ENCODE assay signal across 8 cellular contexts in genomic region chr5:74640450-74641013, GRCh38. TPM values are rescaled to one million over a fixed set of nuclear protein-coding genes. Genes with fewer than 3 reads are reported as not detected.
DNase-seq lines count a peak whose midpoint lies in the region; TF ChIP-seq lines count a peak whose summit lies in the region.

Gene ENC1 (minus strand): TSS chr5:74640728. CDS start chr5:74636485, 4,243 bp downstream.

- H3K4me1 ChIP-seq in left ventricle myocardium inferior (peaks cover 83% of the 10 kb centered on the region), urinary bladder (ENCODE audit: insufficient read depth) (no peaks in the 10 kb centered on the region)

- under 1% methylated on average over 64 of the region's 64 CpGs for WGBS in urinary bladder

- no peaks in the 10 kb centered on the region for H3K9me3 ChIP-seq in left ventricle myocardium inferior (replicated peaks)

- peaks cover 69% of the 10 kb centered on the region for H3K4me1 Mint-ChIP-seq in HFFc6 (ENCODE audit: low read depth)

- H3K36me3 Mint-ChIP-seq in HFFc6 (ENCODE audit: low read depth): peaks cover 18% of the 10 kb centered on the region

- peak within 1 kb of the TSS; percentile 94 for H3K27ac ChIP-seq in left ventricle myocardium inferior (replicated peaks)
- H3K27ac ChIP-seq in urinary bladder (ENCODE audit: low read depth): peak within 1 kb of the TSS; percentile 70

- DNase-seq in HFFc6: peak; percentile 82
- DNase-seq in NB4 (ENCODE audit: low read depth): peak; percentile 96
- DNase-seq in SW480 (ENCODE audit: low spot score): peak; percentile 76
- peak; percentile 74 for DNase-seq in amniotic epithelial cell (ENCODE audit: low read depth)
- DNase-seq in left ventricle myocardium inferior: peak; percentile 89
- DNase-seq in posterior vena cava (ENCODE audit: low spot score): peak; percentile 96

- H3K9me3 Mint-ChIP-seq in HFFc6: no peaks in the 10 kb centered on the region

- peak; percentile 98 for TF ChIP-seq POLR2A in GM10847 (IDR thresholded peaks at IDR 0.05; ENCODE audit: extremely low read depth, insufficient read length)
- TF ChIP-seq POLR2A in NB4 (IDR thresholded peaks at IDR 0.05; ENCODE audit: extremely low read depth, insufficient read length): peak; percentile 68

- intact Hi-C loops in left ventricle myocardium inferior (cut with micrococcal nuclease) (loop anchor here (5.0 to 10.0 kb wide), 2 partner anchors 603 to 846 kb away; no protein-coding TSS in a partner anchor), posterior vena cava (cut with DNase I) (loop anchor here (1.0 to 5.0 kb wide), 2 partner anchors 608 to 609 kb away; no protein-coding TSS in a partner anchor)

- H3K27me3 Mint-ChIP-seq in HFFc6 (ENCODE audit: insufficient read depth): peaks cover 2% of the 10 kb centered on the region; the same call in 1 of the 2 replicates

- peak within 1 kb of the TSS; percentile 93 for H3K27ac Mint-ChIP-seq in HFFc6

- H3K4me3 ChIP-seq in NB4 (ENCODE audit: low read depth, low read length) (peak within 1 kb of the TSS; percentile 83), left ventricle myocardium inferior (peak within 1 kb of the TSS; percentile 89), urinary bladder (ENCODE audit: low read depth, low read length) (peak within 1 kb of the TSS; percentile 68)

- no peaks in the 10 kb centered on the region for H3K27me3 ChIP-seq in left ventricle myocardium inferior (ENCODE audit: low read depth)

- peak within 1 kb of the TSS; percentile 99 for H3K4me3 Mint-ChIP-seq in HFFc6

- peak; percentile 71 for TF ChIP-seq CTCF in HFFc6 (IDR thresholded peaks at IDR 0.05)
- peak; percentile 4 for TF ChIP-seq CTCF in NB4 (IDR thresholded peaks at IDR 0.05; ENCODE audit: low read depth, low read length)
- peak; percentile 76 for TF ChIP-seq CTCF in left ventricle myocardium inferior (IDR thresholded peaks at IDR 0.05; ENCODE audit: borderline replicate concordance)

- H3K36me3 ChIP-seq in left ventricle myocardium inferior (no peaks in the 10 kb centered on the region), urinary bladder (ENCODE audit: insufficient read depth) (no peaks in the 10 kb centered on the region)

RNA-seq across cellular contexts. Expression of gene ENC1, which starts in this region (rescaled TPM):
- 10 to 100 TPM; 22.6 to 56.4 (median 25.4) TPM for total RNA-seq in HFFc6 (2021; fragmentation: NEBNext Ultra II Directional; extraction: Animal tissue kit (Norgen Biotek cat#: 25700))
- total RNA-seq in left ventricle myocardium inferior (3.8 TPM), posterior vena cava (10 to 100 TPM; 12.4 to 12.7 TPM), urinary bladder (75.4 TPM)
- 11.2 TPM for polyA plus RNA-seq in urinary bladder

Comparison
In these comparisons a context has a peak if more than half of its experiments do, and no peak if none do; other contexts are left out.
1. Peak in every context shown above with its lines: DNase-seq, H3K4me3 ChIP-seq and H3K27ac ChIP-seq.
2. CTCF ChIP-seq: peak in every context shown above with its lines; median percentile 76 in left ventricle myocardium inferior; 71 in HFFc6; 4 in NB4.